ENCODE assay signal across 25 cellular contexts in genomic region chr13:100581504-100581903, GRCh38.
"Had no signal": no experiment of that assay in that cellular context is flagged by ENCODE, and none has a peak within 500 bp of the region (broad histone marks: within the 10 kb centered on the region; RNA-seq: fewer than 3 reads in every experiment).

No MANE protein-coding gene starts in this region.

- H3K27ac Mint-ChIP-seq: activated CD4-positive, alpha-beta memory T cell treated with anti-CD3 and anti-CD28 coated beads, Interleukin-2, amount 10 ng/mL, durations not matched to agents 7 days and 5 days; activated T-cell treated with anti-CD3 and anti-CD28 coated beads, Interleukin-2, amount 50 U/mL, for 24 hours; naive B cell; neural progenitor cell had no signal

- H3K36me3 ChIP-seq: adrenal gland, neural progenitor cell had no signal

- ATAC-seq: left lung had no signal

- H3K27ac ChIP-seq: adrenal gland, ascending aorta, brain microvascular endothelial cell, left lung, neural progenitor cell, sigmoid colon, SK-N-MC, upper lobe of left lung had no signal

- H3K4me1 Mint-ChIP-seq: neural progenitor cell had no signal

- H3K27me3 Mint-ChIP-seq: activated CD4-positive, alpha-beta memory T cell treated with anti-CD3 and anti-CD28 coated beads, Interleukin-2, amount 10 ng/mL, durations not matched to agents 7 days and 5 days; activated T-cell treated with anti-CD3 and anti-CD28 coated beads, Interleukin-2, amount 50 U/mL, for 24 hours; naive B cell had no signal

- H3K9me3 Mint-ChIP-seq: activated T-cell treated with anti-CD3 and anti-CD28 coated beads, Interleukin-2, amount 50 U/mL, for 24 hours had no signal

- H3K27me3 ChIP-seq: adrenal gland, ascending aorta, brain microvascular endothelial cell, left lung, neural progenitor cell, sigmoid colon, upper lobe of left lung had no signal

- H3K4me3 Mint-ChIP-seq: activated CD4-positive, alpha-beta memory T cell treated with anti-CD3 and anti-CD28 coated beads, Interleukin-2, amount 10 ng/mL, durations not matched to agents 7 days and 5 days; activated T-cell treated with anti-CD3 and anti-CD28 coated beads, Interleukin-2, amount 50 U/mL, for 24 hours; naive B cell; neural progenitor cell had no signal

- H3K4me3 ChIP-seq: adrenal gland, ascending aorta, left lung, lung, neural progenitor cell, sigmoid colon, SK-N-MC, smooth muscle cell, upper lobe of left lung had no signal

- H3K4me1 ChIP-seq: adrenal gland, ascending aorta, left lung, neural progenitor cell, sigmoid colon, upper lobe of left lung had no signal

- H3K9me3 ChIP-seq: adrenal gland, ascending aorta, left lung, sigmoid colon, upper lobe of left lung had no signal

- DNase-seq: activated CD4-positive, alpha-beta memory T cell treated with anti-CD3 and anti-CD28 coated beads, Interleukin-2, amount 10 ng/mL, durations not matched to agents 7 days and 5 days; activated CD4-positive, alpha-beta T cell treated with anti-CD3 and anti-CD28 coated beads for 1 hour; activated effector memory CD4-positive, alpha-beta T cell treated with anti-CD3 and anti-CD28 coated beads, Interleukin-2, amount 50 U/mL, for 16 hours; activated T-cell treated with anti-CD3 and anti-CD28 coated beads, Interleukin-2, amount 50 U/mL, for 24 hours; adrenal gland; brain microvascular endothelial cell; central memory CD4-positive, alpha-beta T cell; dermis blood vessel endothelial cell; effector CD8-positive, alpha-beta T cell; foreskin melanocyte; kidney glomerular epithelial cell; left lung; naive B cell; posterior cingulate gyrus; SHP77; sigmoid colon; stimulated activated CD4-positive, alpha-beta T cell treated with anti-CD3 and anti-CD28 coated beads, Interleukin-2, amount 100 ng/mL, for 48 hours; stimulated activated CD8-positive, alpha-beta memory T cell treated with anti-CD3 and anti-CD28 coated beads, Interleukin-4, amount 100 ng/mL, for 48 hours; T-helper 9 cell; upper lobe of left lung had no signal
